In genomic region chr14:93960108-93960475, GRCh38 we compare ENCODE assay signal across 1 cellular context.
TF ChIP-seq lines count a peak whose summit lies in the region.

No MANE protein-coding gene starts in this region.

TF ChIP-seq in H1, 55 proteins besides CTCF, POLR2A, EP300 and RAD21 (continued from another document):
- TF ChIP-seq RBBP5 (IDR thresholded peaks at IDR 0.05; ENCODE audit: borderline replicate concordance, low read depth, low read length) = no peak
- no peak for TF ChIP-seq ZNF274 (IDR thresholded peaks at IDR 0.05; ENCODE audit: borderline replicate concordance, extremely low read depth, low read length)
- no peak for TF ChIP-seq TBP (IDR thresholded peaks at IDR 0.05; ENCODE audit: low read depth, low read length)
- no peak for TF ChIP-seq CHD2 (IDR thresholded peaks at IDR 0.05; ENCODE audit: low read length)
- TF ChIP-seq PHF8 (conservative IDR thresholded peaks at IDR 0.05; ENCODE audit: low read depth, low read length) = no peak
